1 cellular context compared by ENCODE assay signal in genomic region chr18:58891753-58892152, GRCh38.
TF ChIP-seq lines count a peak whose summit lies in the region.

No MANE protein-coding gene starts in this region.

TF ChIP-seq in GM23338, 12 proteins besides CTCF, POLR2A, EP300 and RAD21 (continued from another document):
- TF ChIP-seq ZNF462 (CRISPR knock-in tag; IDR thresholded peaks at IDR 0.05) (no peak), ETS1 (IDR thresholded peaks at IDR 0.05) (no peak), STAT1 (IDR thresholded peaks at IDR 0.05; ENCODE audit: unreplicated experiment) (no peak), JUNB (IDR thresholded peaks at IDR 0.05; ENCODE audit: unreplicated experiment) (no peak), EZH2 (IDR thresholded peaks at IDR 0.05; ENCODE audit: low read depth, unreplicated experiment) (no peak)
